ENCODE assay signal across 21 cellular contexts in the genomic region with DNA sequence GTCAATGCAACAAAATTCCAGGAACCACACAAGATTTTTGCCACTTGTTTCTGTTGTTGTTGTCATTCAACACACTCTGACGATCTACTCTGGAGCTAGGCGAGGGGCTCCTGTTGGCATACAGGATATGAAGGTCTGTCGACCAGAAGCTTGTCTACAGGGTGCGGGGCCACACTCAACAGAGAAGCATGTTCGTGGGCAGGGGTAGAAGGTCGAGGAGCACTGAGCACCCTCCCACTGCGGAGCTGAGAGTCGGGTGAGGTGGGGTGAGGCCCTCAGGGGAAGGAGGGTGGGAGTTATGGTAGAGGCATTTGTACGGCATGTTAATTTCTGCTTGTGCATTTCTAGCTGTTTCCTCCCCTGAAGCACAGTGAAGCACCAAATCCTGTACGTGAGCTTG.
DNase-seq lines count a peak whose midpoint lies in the region; TF ChIP-seq lines count a peak whose summit lies in the region.
"Had no signal": no experiment of that assay in that cellular context is flagged by ENCODE, and none has a peak within 500 bp of the region (broad histone marks: within the 10 kb centered on the region; RNA-seq: fewer than 3 reads in every experiment).

No MANE protein-coding gene starts in this region.

- peaks cover 7% of the 10 kb centered on the region; the same call in 1 of the 2 replicates for H3K36me3 ChIP-seq in BLaER1
- H3K36me3 ChIP-seq in neural progenitor cell: no peaks in the 10 kb centered on the region
- H3K36me3 ChIP-seq in esophagus muscularis mucosa: no peaks in the 10 kb centered on the region

- H3K9me3 Mint-ChIP-seq in H9 (no peaks in the 10 kb centered on the region; a peak in 1 of 5 replicates), neural progenitor cell (peaks cover 7% of the 10 kb centered on the region)
- H3K9me3 Mint-ChIP-seq: CD4-positive, alpha-beta T cell had no signal

- H4K8ac ChIP-seq in H9 (replicated peaks; ENCODE audit: insufficient read length, low read depth, low read length): no peak overlapping the region

- no peak overlapping the region for H2BK12ac ChIP-seq in H9 (ENCODE audit: insufficient read length, low read depth, low read length)

- peaks cover 8% of the 10 kb centered on the region for H3K23me2 ChIP-seq in H9 (ENCODE audit: insufficient read length, low read depth, low read length, poor library complexity, severe bottlenecking)

- H4K20me1 ChIP-seq in BLaER1 (no peaks in the 10 kb centered on the region), H9 (ENCODE audit: control insufficient read depth, insufficient read depth, insufficient read length) (no peaks in the 10 kb centered on the region), neural progenitor cell (ENCODE audit: low read depth) (no peaks in the 10 kb centered on the region)

- no peak overlapping the region for H3K9ac ChIP-seq in BLaER1
- H3K9ac ChIP-seq in H9 (ENCODE audit: extremely low read depth, insufficient read length, low read length): no peak overlapping the region
- no peak overlapping the region for H3K9ac ChIP-seq in neural progenitor cell
- H3K9ac ChIP-seq: KMS-11, SK-N-SH had no signal

- H2BK15ac ChIP-seq in H9 (ENCODE audit: low read depth, low read length): no peak overlapping the region

- H3K4me3 ChIP-seq in BLaER1: no peak overlapping the region
- H3K4me3 ChIP-seq in neural progenitor cell: no peak overlapping the region
- H3K4me3 ChIP-seq in esophagus muscularis mucosa: no peak overlapping the region
- H3K4me3 ChIP-seq: GM12878 had no signal

- H3K14ac ChIP-seq in H9 (ENCODE audit: insufficient read depth, low read length): no peak overlapping the region

- no peak for TF ChIP-seq POLR2A in esophagus muscularis mucosa (IDR thresholded peaks at IDR 0.05; ENCODE audit: low read depth)

- H3K4me3 Mint-ChIP-seq in H9 (peak overlapping the region in 1 of 2 experiments; percentile 78; a peak in 3 of 5 replicates), neural progenitor cell (no peak overlapping the region)
- H3K4me3 Mint-ChIP-seq: CD4-positive, alpha-beta T cell; IgD-negative memory B cell had no signal

- no peak for DNase-seq in H9
- no peak for DNase-seq in caudate nucleus (lab: John Stamatoyannopoulos, UW)
- DNase-seq in neural progenitor cell (ENCODE audit: low spot score): no peak
- no peak for DNase-seq in esophagus muscularis mucosa (ENCODE audit: extremely low spot score)
- DNase-seq in activated gamma-delta T cell (lab: John Stamatoyannopoulos, UW): no peak
- no peak for DNase-seq in putamen (ENCODE audit: low spot score)
- DNase-seq in activated CD4-positive, CD25-positive, alpha-beta regulatory T cell (lab: John Stamatoyannopoulos, UW): no peak
- DNase-seq: CD4-positive, alpha-beta T cell; COR-L47; DMS53; MM.1S; NCI-H2029; NCI-H446; NCI-H524 treated with DMSO at 0.1 percent for 48 hours; NCI-H774; SIG-M5; SK-N-SH had no signal

- no CpG with 5 or more reads among the region's 10 CpGs for WGBS in H9 (ENCODE audit: extremely low coverage, insufficient read length, low lambda C conversion rate)
- 82% methylated on average over 10 of the region's 10 CpGs for WGBS in esophagus muscularis mucosa

- no peak overlapping the region for H2BK20ac ChIP-seq in H9 (ENCODE audit: low read depth, low read length, poor library complexity, severe bottlenecking)

- H2BK5ac ChIP-seq in H9 (ENCODE audit: insufficient read length, low read length): no peak overlapping the region

- H2AFZ ChIP-seq in H9 (ENCODE audit: low read length) (no peak overlapping the region), neural progenitor cell (replicated peaks) (no peak overlapping the region)

- H3K4me2 ChIP-seq in BLaER1: peak overlapping the region; percentile 90
- peak overlapping the region; percentile 83 for H3K4me2 ChIP-seq in H9 (ENCODE audit: insufficient read depth, insufficient read length, low read length)
- H3K4me2 ChIP-seq in neural progenitor cell: peak overlapping the region; percentile 66
- H3K4me2 ChIP-seq: KMS-11, SK-N-SH had no signal

- TF ChIP-seq CTCF in H9 (conservative IDR thresholded peaks at IDR 0.05) (no peak), neural progenitor cell (IDR thresholded peaks at IDR 0.05) (no peak), esophagus muscularis mucosa (IDR thresholded peaks at IDR 0.05) (no peak)

- H2BK120ac ChIP-seq in H9 (ENCODE audit: low read depth, low read length, poor library complexity, severe bottlenecking): no peak overlapping the region

- H3K27me3 Mint-ChIP-seq in H9 (ENCODE audit: low read depth) (peaks cover 49% of the 10 kb centered on the region), neural progenitor cell (ENCODE audit: insufficient read depth, low read depth) (peaks cover 20% of the 10 kb centered on the region)
- H3K27me3 Mint-ChIP-seq: CD4-positive, alpha-beta T cell had no signal

- no peak overlapping the region for H3K23ac ChIP-seq in H9 (ENCODE audit: insufficient read length, low read depth, low read length)

- no peak overlapping the region for H3T11ph ChIP-seq in H9 (ENCODE audit: low read length)

- H3K56ac ChIP-seq in H9 (ENCODE audit: insufficient read length, low read depth, low read length): no peak overlapping the region

- H3K27me3 ChIP-seq in BLaER1 (no peaks in the 10 kb centered on the region), H9 (ENCODE audit: insufficient read depth, low read length) (no peaks in the 10 kb centered on the region; the same call in 1 of the 2 replicates), neural progenitor cell (peaks cover 5% of the 10 kb centered on the region), esophagus muscularis mucosa (peaks cover 0 to 24% (median 6%) of the 10 kb centered on the region in 4 donors)

- TF ChIP-seq EP300 in esophagus muscularis mucosa (IDR thresholded peaks at IDR 0.05): no peak

- no peak overlapping the region for H3K4ac ChIP-seq in H9 (ENCODE audit: low read depth, low read length)

- peaks cover 18% of the 10 kb centered on the region for H3K9me3 ChIP-seq in BLaER1
- H3K9me3 ChIP-seq in H9 (ENCODE audit: control insufficient read depth, low read depth, low read length): no peaks in the 10 kb centered on the region
- H3K9me3 ChIP-seq in neural progenitor cell (ENCODE audit: low read depth): no peaks in the 10 kb centered on the region
- peaks cover 0 to 6% (median 0%) of the 10 kb centered on the region in 4 donors for H3K9me3 ChIP-seq in esophagus muscularis mucosa
- H3K9me3 ChIP-seq: SK-N-SH had no signal

- H3K4me1 Mint-ChIP-seq in H9 (peaks cover 50 to 62% of the 10 kb centered on the region in 2 experiments), neural progenitor cell (peaks cover 59% of the 10 kb centered on the region)

- H3K36me3 Mint-ChIP-seq in H9 (ENCODE audit: insufficient read depth in 1 of 3, low read depth in 3 of 3) (no peaks in the 10 kb centered on the region), neural progenitor cell (no peaks in the 10 kb centered on the region)

- no peak overlapping the region for H3K18ac ChIP-seq in H9 (ENCODE audit: insufficient read length, low read depth, low read length)

- H3K79me2 ChIP-seq in H9 (ENCODE audit: insufficient read depth, low read length): no peaks in the 10 kb centered on the region
- no peaks in the 10 kb centered on the region for H3K79me2 ChIP-seq in neural progenitor cell (ENCODE audit: low read depth)

- no peak overlapping the region for H4K5ac ChIP-seq in H9 (ENCODE audit: insufficient read length, low read depth, low read length)

- peaks cover 35% of the 10 kb centered on the region for H3F3A ChIP-seq in neural progenitor cell (ENCODE audit: low read depth)

- no peak overlapping the region for H2AK5ac ChIP-seq in H9 (ENCODE audit: insufficient read length, low read length)

- H3K27ac Mint-ChIP-seq in H9 (0 out of 7 replicates have a peak overlapping the region, but pooled peaks of 1 of the 3 experiments have one; percentile 62), neural progenitor cell (no peak overlapping the region)
- H3K27ac Mint-ChIP-seq: CD4-positive, alpha-beta T cell had no signal

- H4K91ac ChIP-seq in H9 (ENCODE audit: insufficient read length, low read depth, low read length): no peak overlapping the region

- H3K79me1 ChIP-seq in H9 (ENCODE audit: insufficient read depth, low read depth, low read length, poor library complexity, severe bottlenecking): no peaks in the 10 kb centered on the region

- H3K27ac ChIP-seq in BLaER1: peak overlapping the region; percentile 45
- no peak overlapping the region for H3K27ac ChIP-seq in H9 (ENCODE audit: insufficient read length, low read depth, low read length)
- peak overlapping the region; percentile 41 for H3K27ac ChIP-seq in caudate nucleus (ENCODE audit: low read depth, low read length)
- no peak overlapping the region for H3K27ac ChIP-seq in neural progenitor cell
- H3K27ac ChIP-seq in esophagus muscularis mucosa (replicated peaks in 1 of 4): no peak overlapping the region
- H3K27ac ChIP-seq: KMS-11 had no signal

- peaks cover 62% of the 10 kb centered on the region for H3K4me1 ChIP-seq in BLaER1
- peaks cover 7% of the 10 kb centered on the region; the same call in 1 of the 2 replicates for H3K4me1 ChIP-seq in H9 (ENCODE audit: insufficient read depth, low read length)
- H3K4me1 ChIP-seq in neural progenitor cell: peaks cover 59% of the 10 kb centered on the region
- H3K4me1 ChIP-seq in esophagus muscularis mucosa: peaks cover 9 to 29% (median 10%) of the 10 kb centered on the region in 4 donors

- intact Hi-C loops in esophagus muscularis mucosa (cut with DNase I): loop anchor here (5.0 kb wide), 1 partner anchor 279 kb away; no protein-coding TSS in a partner anchor

Comparison
In these comparisons a context has a peak if more than half of its experiments do, and no peak if none do; other contexts are left out.
1. H3K27ac ChIP-seq: peak in BLaER1 (single experiment) and caudate nucleus (single experiment); none in H9 (single experiment), neural progenitor cell (single experiment) and esophagus muscularis mucosa (0 of 4).
2. Peak in every context shown above with its lines, with median percentiles within 50 percentile points of each other: H3K4me2 ChIP-seq.